ENCODE assay signal across 8 cellular contexts in genomic region chr20:35698298-35699126, GRCh38. TPM values are rescaled to one million over a fixed set of nuclear protein-coding genes. Genes with fewer than 3 reads are reported as not detected.
DNase-seq lines count a peak whose midpoint lies in the region; ATAC-seq, FAIRE-seq and TF ChIP-seq lines count a peak whose summit lies in the region.

No MANE protein-coding gene starts in this region.

- H3K36me3 ChIP-seq in HCT116 (ENCODE audit: control insufficient read depth in 1 of 2, insufficient read depth in 2 of 2, low read length in 2 of 2) (peaks cover 15 to 16% of the 10 kb centered on the region in 2 experiments; a peak in 3 of 4 replicates), OCI-LY3 (replicated peaks; ENCODE audit: low read depth, low read length) (peaks cover 26% of the 10 kb centered on the region), left lung (peaks cover 0 to 40% of the 10 kb centered on the region in 2 donors), thymus (ENCODE audit: control insufficient read depth, insufficient read depth) (peaks cover 17% of the 10 kb centered on the region)

- DNase-seq in GM12892 (ENCODE audit: insufficient read length) (no peak), HCT116 (ENCODE audit: low read depth, low spot score) (no peak), left lung (peak in 1 of 2 donors; percentile 34), COLO829 (ENCODE audit: low spot score) (no peak), frontal cortex (ENCODE audit: low spot score in 2 of 2) (no peak)
- no peak for DNase-seq in central memory CD8-positive, alpha-beta T cell (ENCODE audit: low spot score in 2 of 2)

- BruUV-seq in HCT116 (replicated peaks; lab: Mats Ljungman, UMichigan), result TSS peak; percentile 40

- peaks cover 10 to 26% of the 10 kb centered on the region in 2 experiments for H3K4me1 ChIP-seq in HCT116 (ENCODE audit: control insufficient read depth in 1 of 2, insufficient read depth in 2 of 2, low read length in 2 of 2)
- H3K4me1 ChIP-seq in OCI-LY3 (ENCODE audit: low read length), result peaks cover 19% of the 10 kb centered on the region
- peaks cover 10 to 32% of the 10 kb centered on the region in 2 donors for H3K4me1 ChIP-seq in left lung
- peaks cover 13% of the 10 kb centered on the region for H3K4me1 ChIP-seq in thymus (ENCODE audit: control insufficient read depth, insufficient read depth, low read length)

- no peaks in the 10 kb centered on the region for H3K9me3 ChIP-seq in HCT116 (ENCODE audit: control insufficient read depth in 1 of 2, insufficient read depth in 1 of 2, low read depth in 1 of 2, low read length in 2 of 2)
- H3K9me3 ChIP-seq in OCI-LY3 (ENCODE audit: insufficient read depth, low read length), result no peaks in the 10 kb centered on the region
- H3K9me3 ChIP-seq in left lung, result no peaks in the 10 kb centered on the region
- H3K9me3 ChIP-seq in thymus (ENCODE audit: control insufficient read depth), result no peaks in the 10 kb centered on the region

- FAIRE-seq in GM12892 (lab: Jason Lieb, UNC) (peak; percentile 44), frontal cortex (lab: Jason Lieb, UNC) (no peak)

- H3K27me3 ChIP-seq in HCT116 (ENCODE audit: insufficient read depth, low read length) (no peaks in the 10 kb centered on the region), OCI-LY3 (ENCODE audit: low read depth, low read length) (no peaks in the 10 kb centered on the region), left lung (no peaks in the 10 kb centered on the region), thymus (ENCODE audit: control insufficient read depth, insufficient read depth) (no peaks in the 10 kb centered on the region)

- H3K9me2 ChIP-seq in HCT116 (ENCODE audit: insufficient read depth), result no peaks in the 10 kb centered on the region

- CTCF ChIA-PET in HCT116 (lab: Charles Lee), result no interaction called here

- H4K20me1 ChIP-seq in HCT116 (ENCODE audit: insufficient read depth) (peaks cover 4% of the 10 kb centered on the region; the same call in 1 of the 2 replicates), OCI-LY3 (ENCODE audit: insufficient read depth, low read length) (0 out of 2 replicates have a peak, but pooled peaks cover 6% of the 10 kb centered on the region)

- H3K27ac Mint-ChIP-seq in central memory CD8-positive, alpha-beta T cell (ENCODE audit: low read depth), result peak overlapping the region; percentile 98

- TF ChIP-seq CTCF in HCT116 (IDR thresholded peaks at IDR 0.05 in 2 of 3, conservative IDR thresholded peaks at IDR 0.05 in 1 of 3; ENCODE audit: borderline replicate concordance in 1 of 3, insufficient read depth in 1 of 3, low read depth in 2 of 3, low read length in 2 of 3) (no peak), OCI-LY3 (IDR thresholded peaks at IDR 0.05; ENCODE audit: low read depth, low read length) (no peak), left lung (IDR thresholded peaks at IDR 0.05) (no peak)

- peak overlapping the region; percentile 60 for H2AFZ ChIP-seq in HCT116 (ENCODE audit: low read depth, low read length, poor library complexity, severe bottlenecking)
- H2AFZ ChIP-seq in OCI-LY3 (ENCODE audit: low read depth, low read length), result peak overlapping the region; percentile 41

- RAD21 ChIA-PET in HCT116 (lab: Charles Lee; ENCODE audit: low non-redundant PET in 1 of 2, low total read pairs in 2 of 2, uncharacterized antibody in 2 of 2, unreplicated experiment in 2 of 2), result interaction anchor here in 1 of 2 experiments (0.6 kb wide), 1 partner anchor 191 kb away, joined by 3 read pairs; no protein-coding TSS in a partner anchor

- TF ChIP-seq RAD21 in HCT116 (IDR thresholded peaks at IDR 0.05; ENCODE audit: low read depth), result no peak

- H3K4me1 Mint-ChIP-seq in central memory CD8-positive, alpha-beta T cell, result peaks cover 38% of the 10 kb centered on the region

- POLR2A ChIA-PET in HCT116 (lab: Charles Lee), result interaction anchor here (1.4 kb wide), 1 partner anchor 44 kb away, joined by 4 read pairs; the partner anchor contains the start of gene RBM39

- WGBS in thymus, result 11% methylated on average over 37 of the region's 37 CpGs

- H3K79me2 ChIP-seq in HCT116 (ENCODE audit: insufficient read depth, low read length) (peaks cover 47% of the 10 kb centered on the region), OCI-LY3 (ENCODE audit: low read length) (peaks cover 40% of the 10 kb centered on the region)

- intact Hi-C loops in HCT116 (cut with micrococcal nuclease) (no loop called here), left lung (cut with DNase I) (no loop called here)

- ATAC-seq in HCT116, result peak; percentile 50
- ATAC-seq in central memory CD8-positive, alpha-beta T cell (replicated peaks; ENCODE audit: extremely low read depth, poor library complexity, severe bottlenecking), result peak; percentile 31
- ATAC-seq in left lung, result peak; percentile 52

- no peaks in the 10 kb centered on the region for H3K27me3 Mint-ChIP-seq in central memory CD8-positive, alpha-beta T cell

- H3K9me3 Mint-ChIP-seq in central memory CD8-positive, alpha-beta T cell, result no peaks in the 10 kb centered on the region

- H3K9ac ChIP-seq in HCT116 (ENCODE audit: low read length), result peak overlapping the region; percentile 93
- H3K9ac ChIP-seq in OCI-LY3 (ENCODE audit: low read length), result peak overlapping the region; percentile 82

- peaks cover 58% of the 10 kb centered on the region for H3K36me3 Mint-ChIP-seq in central memory CD8-positive, alpha-beta T cell (ENCODE audit: insufficient read depth)

- H3K27ac ChIP-seq in HCT116 (ENCODE audit: low read depth, low read length), result peak overlapping the region; percentile 83
- peak overlapping the region; percentile 64; the same call in 1 of the 2 replicates for H3K27ac ChIP-seq in OCI-LY3 (ENCODE audit: low read length)
- H3K27ac ChIP-seq in left lung, result peak overlapping the region; percentile 86 to 92
- peak overlapping the region; percentile 89 for H3K27ac ChIP-seq in thymus (ENCODE audit: low read depth)

- no peak for TF ChIP-seq POLR2A in GM12892 (IDR thresholded peaks at IDR 0.05; ENCODE audit: low read depth, low read length)
- no peak for TF ChIP-seq POLR2A in HCT116 (IDR thresholded peaks at IDR 0.05; ENCODE audit: borderline replicate concordance, extremely low read depth, insufficient read depth, insufficient read length)

- H3K4me3 Mint-ChIP-seq in central memory CD8-positive, alpha-beta T cell, result peak overlapping the region; percentile 99

- peak overlapping the region; percentile 94 for H3K4me2 ChIP-seq in HCT116 (ENCODE audit: low read length)
- peak overlapping the region; percentile 72 for H3K4me2 ChIP-seq in OCI-LY3 (ENCODE audit: low read length)

- peak overlapping the region; percentile 95 for H3K4me3 ChIP-seq in HCT116 (replicated peaks in 1 of 2; ENCODE audit: low read depth in 1 of 2, low read length in 2 of 2)
- peak overlapping the region; percentile 80 for H3K4me3 ChIP-seq in OCI-LY3 (ENCODE audit: low read length)
- peak overlapping the region; percentile 85 to 90 for H3K4me3 ChIP-seq in left lung
- peak overlapping the region; percentile 89 for H3K4me3 ChIP-seq in thymus (ENCODE audit: low read length)

TF ChIP-seq in HCT116, 20 proteins besides CTCF, POLR2A, EP300 and RAD21:
- TF ChIP-seq MAX (IDR thresholded peaks at IDR 0.05) (no peak), EGR1 (IDR thresholded peaks at IDR 0.05; ENCODE audit: low read depth) (no peak), FOSL1 (IDR thresholded peaks at IDR 0.05; ENCODE audit: low read depth) (no peak), JUND (IDR thresholded peaks at IDR 0.05) (no peak), ELF1 (IDR thresholded peaks at IDR 0.05; ENCODE audit: borderline replicate concordance, low read depth) (no peak), EZH2 (IDR thresholded peaks at IDR 0.05) (no peak), TCF7L2 (IDR thresholded peaks at IDR 0.05; ENCODE audit: borderline replicate concordance, extremely low read depth, insufficient read depth, insufficient read length) (no peak), YY1 (IDR thresholded peaks at IDR 0.05; ENCODE audit: extremely low read depth, insufficient replicate concordance, low read depth, low read length) (no peak)
- TF ChIP-seq, protein P1, sequence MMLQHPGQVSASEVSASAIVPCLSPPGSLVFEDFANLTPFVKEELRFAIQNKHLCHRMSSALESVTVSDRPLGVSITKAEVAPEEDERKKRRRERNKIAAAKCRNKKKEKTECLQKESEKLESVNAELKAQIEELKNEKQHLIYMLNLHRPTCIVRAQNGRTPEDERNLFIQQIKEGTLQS (IDR thresholded peaks at IDR 0.05), result no peak

RNA-seq across cellular contexts. Expression of gene NFS1, which starts 0.6 kb away (rescaled TPM):
- 25.7 TPM for polyA plus RNA-seq in GM12892 (2012; ENCODE audit: missing spikeins)
- total RNA-seq in HCT116 (2021; ENCODE audit: unreplicated experiment), result 33.9 TPM
- polyA plus RNA-seq in HCT116 (2012), result 16.2 and 21.6 TPM in 2 replicates
- 10 to 100 TPM; 25.5 to 32.5 TPM for total RNA-seq in left lung
- polyA plus RNA-seq in thymus, result 25.5 TPM
- total RNA-seq in frontal cortex, result 23.6 TPM

RNA-seq across cellular contexts. Expression of gene ROMO1, which starts 0.7 kb away (rescaled TPM):
- 80.8 TPM for polyA plus RNA-seq in GM12892 (2012; ENCODE audit: missing spikeins)
- total RNA-seq in HCT116 (2021; ENCODE audit: unreplicated experiment) (167 TPM), left lung (100 to 1,000 TPM; 107 to 126 TPM), frontal cortex (86.4 TPM)
- 257 TPM in 2 replicates for polyA plus RNA-seq in HCT116 (2012)
- polyA plus RNA-seq in thymus, result 296 TPM

RNA-seq across cellular contexts. Expression of gene CPNE1, which starts 33.8 kb away (rescaled TPM):
- polyA plus RNA-seq in GM12892 (2012; ENCODE audit: missing spikeins), result 137 TPM
- total RNA-seq in HCT116 (2021; ENCODE audit: unreplicated experiment) (333 TPM), left lung (100 to 1,000 TPM; 149 to 185 TPM), frontal cortex (55.4 TPM)
- polyA plus RNA-seq in HCT116 (2012), result 304 and 307 TPM in 2 replicates
- polyA plus RNA-seq in thymus, result 238 TPM

RNA-seq across cellular contexts. Expression of gene RBM12, which starts 33.8 kb away (rescaled TPM):
- 41.9 TPM for polyA plus RNA-seq in GM12892 (2012; ENCODE audit: missing spikeins)
- 110 TPM for total RNA-seq in HCT116 (2021; ENCODE audit: unreplicated experiment)
- polyA plus RNA-seq in HCT116 (2012), result 48.6 and 49.1 TPM in 2 replicates
- 10 to 100 TPM; 71.7 to 74.8 TPM for total RNA-seq in left lung
- polyA plus RNA-seq in thymus, result 24.8 TPM
- total RNA-seq in frontal cortex, result 109 TPM

RNA-seq across cellular contexts. Expression of gene RBM39, which starts 43.5 kb away (rescaled TPM):
- 234 TPM for polyA plus RNA-seq in GM12892 (2012; ENCODE audit: missing spikeins)
- total RNA-seq in HCT116 (2021; ENCODE audit: unreplicated experiment) (234 TPM), left lung (100 to 1,000 TPM; 242 to 270 TPM), frontal cortex (450 TPM)
- 186 and 203 TPM in 2 replicates for polyA plus RNA-seq in HCT116 (2012)
- 830 TPM for polyA plus RNA-seq in thymus
